ENCODE assay signal across 23 cellular contexts in genomic region chr6:111808493-111808892, GRCh38.
DNase-seq lines count a peak whose midpoint lies in the region; ATAC-seq and FAIRE-seq lines count a peak whose summit lies in the region.
"Had no signal": no experiment of that assay in that cellular context is flagged by ENCODE, and none has a peak within 500 bp of the region (broad histone marks: within the 10 kb centered on the region; RNA-seq: fewer than 3 reads in every experiment).

No MANE protein-coding gene starts in this region.

- H3K9me3 Mint-ChIP-seq in activated naive CD4-positive, alpha-beta T cell treated with anti-CD3 and anti-CD28 coated beads, Interleukin-2, amount 50 U/mL, for 24 hours: no peaks in the 10 kb centered on the region
- peaks cover 0 to 4% (median 0%) of the 10 kb centered on the region in 3 donors for H3K9me3 Mint-ChIP-seq in T-cell
- no peaks in the 10 kb centered on the region for H3K9me3 Mint-ChIP-seq in stimulated activated naive CD8-positive, alpha-beta T cell treated with anti-CD3 and anti-CD28 coated beads, Interleukin-15, amount 100 ng/mL, for 72 hours

- H3K4me3 Mint-ChIP-seq in activated naive CD4-positive, alpha-beta T cell treated with anti-CD3 and anti-CD28 coated beads, Interleukin-2, amount 50 U/mL, for 24 hours: peak overlapping the region; percentile 32
- H3K4me3 Mint-ChIP-seq in T-cell: peak overlapping the region in 2 of 3 donors; percentile 10 to 46
- peak overlapping the region in 1 of 2 donors; percentile 21 for H3K4me3 Mint-ChIP-seq in stimulated activated naive CD8-positive, alpha-beta T cell treated with anti-CD3 and anti-CD28 coated beads, Interleukin-15, amount 100 ng/mL, for 72 hours

- peak overlapping the region; percentile 99 for H3K27ac Mint-ChIP-seq in activated naive CD4-positive, alpha-beta T cell treated with anti-CD3 and anti-CD28 coated beads, Interleukin-2, amount 50 U/mL, for 24 hours
- H3K27ac Mint-ChIP-seq in T-cell: peak overlapping the region; percentile 89 to 95
- H3K27ac Mint-ChIP-seq in stimulated activated naive CD8-positive, alpha-beta T cell treated with anti-CD3 and anti-CD28 coated beads, Interleukin-15, amount 100 ng/mL, for 72 hours: peak overlapping the region; percentile 64 to 71

- POLR2A ChIA-PET in T-cell (lab: Charles Lee): no interaction called here

- H3K9me3 ChIP-seq in ectodermal cell (ENCODE audit: control insufficient read depth, low read length) (no peaks in the 10 kb centered on the region), small intestine (ENCODE audit: control insufficient read depth, low read depth) (no peaks in the 10 kb centered on the region)
- H3K9me3 ChIP-seq: HAP-1, MG63, neutrophil, Peyer's patch, SJSA1 had no signal

- H3K27me3 ChIP-seq in ectodermal cell (ENCODE audit: control insufficient read depth, insufficient read depth, low read length, poor library complexity, severe bottlenecking): no peaks in the 10 kb centered on the region
- H3K27me3 ChIP-seq in small intestine (ENCODE audit: control insufficient read depth in 2 of 2, insufficient read depth in 2 of 2, low read length in 2 of 2): no peaks in the 10 kb centered on the region
- H3K27me3 ChIP-seq: MG63, neutrophil, Peyer's patch, SJSA1 had no signal

- no peak for FAIRE-seq in small intestine (lab: Jason Lieb, UNC)
- FAIRE-seq: keratinocyte had no signal

- H3K4me3 ChIP-seq in ectodermal cell (ENCODE audit: insufficient read depth, low read depth, low read length) (no peak overlapping the region), small intestine (ENCODE audit: low read depth in 1 of 2, low read length in 2 of 2) (no peak overlapping the region)
- H3K4me3 ChIP-seq: HAP-1, MG63, Peyer's patch, SJSA1 had no signal

- peaks cover 98% of the 10 kb centered on the region for H3K4me1 Mint-ChIP-seq in activated naive CD4-positive, alpha-beta T cell treated with anti-CD3 and anti-CD28 coated beads, Interleukin-2, amount 50 U/mL, for 24 hours
- peaks cover 96 to 99% (median 97%) of the 10 kb centered on the region in 3 donors for H3K4me1 Mint-ChIP-seq in T-cell
- peaks cover 100% of the 10 kb centered on the region for H3K4me1 Mint-ChIP-seq in stimulated activated naive CD8-positive, alpha-beta T cell treated with anti-CD3 and anti-CD28 coated beads, Interleukin-15, amount 100 ng/mL, for 72 hours

- H3K36me3 Mint-ChIP-seq in activated naive CD4-positive, alpha-beta T cell treated with anti-CD3 and anti-CD28 coated beads, Interleukin-2, amount 50 U/mL, for 24 hours: peaks cover 43% of the 10 kb centered on the region
- peaks cover 35% of the 10 kb centered on the region for H3K36me3 Mint-ChIP-seq in T-cell

- peak in 1 of 4 experiments; percentile 61 for ATAC-seq in T-cell (replicated peaks in 1 of 4)
- ATAC-seq in stimulated activated naive CD8-positive, alpha-beta T cell treated with anti-CD3 and anti-CD28 coated beads, Interleukin-15, amount 100 ng/mL, for 72 hours: no peak
- ATAC-seq: esophagus mucosa had no signal

- H3K27ac ChIP-seq in ectodermal cell (ENCODE audit: insufficient read depth, low read depth, low read length, poor library complexity, severe bottlenecking): peak overlapping the region; percentile 4
- H3K27ac ChIP-seq in small intestine (ENCODE audit: low read depth in 1 of 2, low read length in 1 of 2): no peak overlapping the region
- H3K27ac ChIP-seq: neutrophil, Peyer's patch, SJSA1, WERI-Rb-1 had no signal

- DNase-seq in activated naive CD4-positive, alpha-beta T cell treated with anti-CD3 and anti-CD28 coated beads, Interleukin-2, amount 50 U/mL, for 16 hours: no peak
- peak in 25 of 34 experiments; percentile 20 to 69 (median 42) for DNase-seq in T-cell
- no peak for DNase-seq in stimulated activated naive CD8-positive, alpha-beta T cell treated with anti-CD3 and anti-CD28 coated beads, Interleukin-15, amount 100 ng/mL, for 72 hours
- DNase-seq in small intestine: no peak
- no peak for DNase-seq in NCI-H146 (lab: John Stamatoyannopoulos, UW)
- DNase-seq in activated gamma-delta T cell treated with Interleukin-2 at 50 U/mL for 16 hours: no peak
- DNase-seq: DMS79; effector CD8-positive, alpha-beta T cell; foreskin melanocyte; hippocampal formation; MG63; NCI-H2107; NCI-H510A treated with DMSO at 0.1 percent for 48 hours; Peyer's patch; stimulated activated CD4-positive, alpha-beta T cell treated with anti-CD3 and anti-CD28 coated beads, Interleukin-1b, Interleukin-23, amount 100 ng/mL, for 48 hours; WERI-Rb-1 had no signal

- H3K36me3 ChIP-seq in ectodermal cell (ENCODE audit: control insufficient read depth, insufficient read depth, low read length): no peaks in the 10 kb centered on the region
- no peaks in the 10 kb centered on the region for H3K36me3 ChIP-seq in small intestine (ENCODE audit: control insufficient read depth in 2 of 2, insufficient read depth in 2 of 2, low read length in 2 of 2)
- H3K36me3 ChIP-seq: HAP-1, MG63, neutrophil, Peyer's patch, SJSA1, WERI-Rb-1 had no signal

- H3K4me1 ChIP-seq in ectodermal cell (ENCODE audit: control insufficient read depth, insufficient read depth, low read length) (peaks cover 37% of the 10 kb centered on the region), small intestine (ENCODE audit: control insufficient read depth in 2 of 2, insufficient read depth in 1 of 2, low read depth in 1 of 2, low read length in 1 of 2) (peaks cover 0 to 8% of the 10 kb centered on the region in 2 donors)
- H3K4me1 ChIP-seq: HAP-1 had no signal

- CTCF ChIA-PET in T-cell (lab: Charles Lee): interaction anchor here in 1 of 2 donors (1.4 to 1.9 kb wide), 2 partner anchors 15 to 36 kb away, joined by 3 to 5 read pairs; no protein-coding TSS in a partner anchor

- H3K27me3 Mint-ChIP-seq in activated naive CD4-positive, alpha-beta T cell treated with anti-CD3 and anti-CD28 coated beads, Interleukin-2, amount 50 U/mL, for 24 hours: no peaks in the 10 kb centered on the region
- no peaks in the 10 kb centered on the region for H3K27me3 Mint-ChIP-seq in T-cell
- no peaks in the 10 kb centered on the region for H3K27me3 Mint-ChIP-seq in stimulated activated naive CD8-positive, alpha-beta T cell treated with anti-CD3 and anti-CD28 coated beads, Interleukin-15, amount 100 ng/mL, for 72 hours

- 90 to 99% methylated on average over 5 of the region's 5 CpGs for WGBS in ectodermal cell, 2 experiments
- 56 to 79% (median 61%) methylated on average over 5 of the region's 5 CpGs for WGBS in small intestine, 3 donors

Comparison
In these comparisons a context has a peak if more than half of its experiments do, and no peak if none do; other contexts are left out.
1. DNase-seq: peak in T-cell (25 of 34); none in activated naive CD4-positive, alpha-beta T cell treated with anti-CD3 and anti-CD28 coated beads, Interleukin-2, amount 50 U/mL, for 16 hours (single experiment), stimulated activated naive CD8-positive, alpha-beta T cell treated with anti-CD3 and anti-CD28 coated beads, Interleukin-15, amount 100 ng/mL, for 72 hours (0 of 2), small intestine (single experiment), NCI-H146 (single experiment) and activated gamma-delta T cell treated with Interleukin-2 at 50 U/mL for 16 hours (single experiment).
2. Peak in every context shown above with its lines, with median percentiles within 50 percentile points of each other: H3K27ac Mint-ChIP-seq.